35 cellular contexts compared by ENCODE assay signal in genomic region chr2:187825108-187825507, GRCh38.
"Had no signal": no experiment of that assay in that cellular context is flagged by ENCODE, and none has a peak within 500 bp of the region (broad histone marks: within the 10 kb centered on the region; RNA-seq: fewer than 3 reads in every experiment).

No MANE protein-coding gene starts in this region.

- H3K36me3 Mint-ChIP-seq: activated naive CD4-positive, alpha-beta T cell treated with anti-CD3 and anti-CD28 coated beads, Interleukin-2, amount 10 ng/mL, durations not matched to agents 7 days and 5 days; activated naive CD4-positive, alpha-beta T cell treated with anti-CD3 and anti-CD28 coated beads, Interleukin-2, amount 50 U/mL, for 24 hours; activated naive CD4-positive, alpha-beta T cell treated with anti-CD3 and anti-CD28 coated beads, Interleukin-2, amount 50 U/mL, for 72 hours; activated naive CD8-positive, alpha-beta T cell; activated naive CD8-positive, alpha-beta T cell treated with anti-CD3 and anti-CD28 coated beads for 36 hours; activated naive CD8-positive, alpha-beta T cell treated with anti-CD3 and anti-CD28 coated beads, Interleukin-2, amount 10 ng/mL, durations not matched to agents 7 days and 5 days; brain had no signal

- H3K27ac Mint-ChIP-seq: activated naive CD4-positive, alpha-beta T cell treated with anti-CD3 and anti-CD28 coated beads for 36 hours; activated naive CD4-positive, alpha-beta T cell treated with anti-CD3 and anti-CD28 coated beads, Interleukin-2, amount 10 ng/mL, durations not matched to agents 7 days and 5 days; activated naive CD4-positive, alpha-beta T cell treated with anti-CD3 and anti-CD28 coated beads, Interleukin-2, amount 50 U/mL, for 24 hours; activated naive CD4-positive, alpha-beta T cell treated with anti-CD3 and anti-CD28 coated beads, Interleukin-2, amount 50 U/mL, for 72 hours; activated naive CD8-positive, alpha-beta T cell; activated naive CD8-positive, alpha-beta T cell treated with anti-CD3 and anti-CD28 coated beads for 36 hours; activated naive CD8-positive, alpha-beta T cell treated with anti-CD3 and anti-CD28 coated beads, Interleukin-2, amount 10 ng/mL, durations not matched to agents 7 days and 5 days; activated naive CD8-positive, alpha-beta T cell treated with anti-CD3 and anti-CD28 coated beads, Interleukin-2, amount 50 U/mL, for 24 hours; activated T-cell treated with anti-CD3 and anti-CD28 coated beads, Interleukin-2, amount 50 U/mL, for 24 hours; activated T-cell treated with anti-CD3 and anti-CD28 coated beads, Interleukin-2, amount 50 U/mL, for 72 hours; activated T-helper 1 cell treated with anti-CD3 and anti-CD28 coated beads, Interleukin-12 subunit alpha, Interleukin-12 subunit beta, Interleukin-2, Interleukin-4 antibody, amounts not matched to agents 30 ng/mL and 10 ng/mL and 1 ng/mL, durations not matched to agents 14 hours and 24 hours and 36 hours; activated T-helper 17 cell treated with anti-CD3 and anti-CD28 coated beads, Interleukin-2, amount 50 U/mL, for 72 hours; activated T-helper 2 cell treated with anti-CD3 and anti-CD28 coated beads, Interferon-gamma antibody, Interleukin-2, Interleukin-4, amounts not matched to agents 10 μg/mL and 5 μg/mL and 100 μg/mL, durations not matched to agents 14 hours and 24 hours and 36 hours; brain had no signal

- H3K4me3 Mint-ChIP-seq: activated naive CD4-positive, alpha-beta T cell treated with anti-CD3 and anti-CD28 coated beads for 36 hours; activated naive CD4-positive, alpha-beta T cell treated with anti-CD3 and anti-CD28 coated beads, Interleukin-2, amount 10 ng/mL, durations not matched to agents 7 days and 5 days; activated naive CD4-positive, alpha-beta T cell treated with anti-CD3 and anti-CD28 coated beads, Interleukin-2, amount 50 U/mL, for 24 hours; activated naive CD8-positive, alpha-beta T cell; activated naive CD8-positive, alpha-beta T cell treated with anti-CD3 and anti-CD28 coated beads for 36 hours; activated naive CD8-positive, alpha-beta T cell treated with anti-CD3 and anti-CD28 coated beads, Interleukin-2, amount 10 ng/mL, durations not matched to agents 7 days and 5 days; activated naive CD8-positive, alpha-beta T cell treated with anti-CD3 and anti-CD28 coated beads, Interleukin-2, amount 50 U/mL, for 24 hours; activated T-cell treated with anti-CD3 and anti-CD28 coated beads, Interleukin-2, amount 50 U/mL, for 24 hours; activated T-cell treated with anti-CD3 and anti-CD28 coated beads, Interleukin-2, amount 50 U/mL, for 4 hours; activated T-cell treated with anti-CD3 and anti-CD28 coated beads, Interleukin-2, amount 50 U/mL, for 72 hours; activated T-helper 1 cell treated with anti-CD3 and anti-CD28 coated beads, Interleukin-12 subunit alpha, Interleukin-12 subunit beta, Interleukin-2, Interleukin-4 antibody, amounts not matched to agents 30 ng/mL and 10 ng/mL and 1 ng/mL, durations not matched to agents 14 hours and 24 hours and 36 hours; activated T-helper 17 cell treated with anti-CD3 and anti-CD28 coated beads, Interleukin-2, amount 50 U/mL, for 72 hours; brain; central memory CD8-positive, alpha-beta T cell had no signal

- ATAC-seq: activated naive CD4-positive, alpha-beta T cell treated with anti-CD3 and anti-CD28 coated beads, Interleukin-2, amount 50 U/mL, for 72 hours; activated naive CD8-positive, alpha-beta T cell treated with anti-CD3 and anti-CD28 coated beads, Interleukin-2, amount 50 U/mL, for 24 hours; activated T-cell treated with anti-CD3 and anti-CD28 coated beads, Interleukin-2, amount 50 U/mL, for 4 hours; activated T-cell treated with anti-CD3 and anti-CD28 coated beads, Interleukin-2, amount 50 U/mL, for 72 hours; activated T-helper 17 cell treated with anti-CD3 and anti-CD28 coated beads, Interleukin-2, amount 50 U/mL, for 72 hours; body of pancreas had no signal

- H3K4me1 Mint-ChIP-seq: activated naive CD4-positive, alpha-beta T cell treated with anti-CD3 and anti-CD28 coated beads, Interleukin-2, amount 10 ng/mL, durations not matched to agents 7 days and 5 days; activated naive CD4-positive, alpha-beta T cell treated with anti-CD3 and anti-CD28 coated beads, Interleukin-2, amount 50 U/mL, for 24 hours; activated naive CD8-positive, alpha-beta T cell treated with anti-CD3 and anti-CD28 coated beads for 36 hours; activated naive CD8-positive, alpha-beta T cell treated with anti-CD3 and anti-CD28 coated beads, Interleukin-2, amount 10 ng/mL, durations not matched to agents 7 days and 5 days; activated naive CD8-positive, alpha-beta T cell treated with anti-CD3 and anti-CD28 coated beads, Interleukin-2, amount 50 U/mL, for 24 hours; activated T-helper 17 cell treated with anti-CD3 and anti-CD28 coated beads, Interleukin-2, amount 50 U/mL, for 72 hours; central memory CD8-positive, alpha-beta T cell had no signal

- H3K9me3 Mint-ChIP-seq: activated naive CD4-positive, alpha-beta T cell treated with anti-CD3 and anti-CD28 coated beads, Interleukin-2, amount 10 ng/mL, durations not matched to agents 7 days and 5 days; activated naive CD4-positive, alpha-beta T cell treated with anti-CD3 and anti-CD28 coated beads, Interleukin-2, amount 50 U/mL, for 24 hours; activated naive CD8-positive, alpha-beta T cell treated with anti-CD3 and anti-CD28 coated beads for 36 hours; activated T-helper 1 cell treated with anti-CD3 and anti-CD28 coated beads, Interleukin-12 subunit alpha, Interleukin-12 subunit beta, Interleukin-2, Interleukin-4 antibody, amounts not matched to agents 30 ng/mL and 10 ng/mL and 1 ng/mL, durations not matched to agents 14 hours and 24 hours and 36 hours; activated T-helper 2 cell treated with anti-CD3 and anti-CD28 coated beads, Interferon-gamma antibody, Interleukin-2, Interleukin-4, amounts not matched to agents 10 μg/mL and 5 μg/mL and 100 μg/mL, durations not matched to agents 14 hours and 24 hours and 36 hours had no signal

- H3K27me3 Mint-ChIP-seq: activated naive CD4-positive, alpha-beta T cell treated with anti-CD3 and anti-CD28 coated beads, Interleukin-2, amount 10 ng/mL, durations not matched to agents 7 days and 5 days; activated naive CD4-positive, alpha-beta T cell treated with anti-CD3 and anti-CD28 coated beads, Interleukin-2, amount 50 U/mL, for 24 hours; activated naive CD8-positive, alpha-beta T cell treated with anti-CD3 and anti-CD28 coated beads for 36 hours; activated naive CD8-positive, alpha-beta T cell treated with anti-CD3 and anti-CD28 coated beads, Interleukin-2, amount 10 ng/mL, durations not matched to agents 7 days and 5 days; activated naive CD8-positive, alpha-beta T cell treated with anti-CD3 and anti-CD28 coated beads, Interleukin-2, amount 50 U/mL, for 24 hours; activated T-cell treated with anti-CD3 and anti-CD28 coated beads, Interleukin-2, amount 50 U/mL, for 24 hours; activated T-helper 17 cell treated with anti-CD3 and anti-CD28 coated beads, Interleukin-2, amount 50 U/mL, for 72 hours; brain; central memory CD8-positive, alpha-beta T cell had no signal

- DNase-seq: activated effector memory CD4-positive, alpha-beta T cell treated with anti-CD3 and anti-CD28 coated beads, Interleukin-2, amount 50 U/mL, for 16 hours; activated effector memory CD4-positive, alpha-beta T cell treated with Interleukin-2 at 50 U/mL for 16 hours; activated gamma-delta T cell; activated gamma-delta T cell treated with Interleukin-2 at 50 U/mL for 16 hours; activated naive CD4-positive, alpha-beta T cell; activated naive CD4-positive, alpha-beta T cell treated with anti-CD3 and anti-CD28 coated beads for 36 hours; activated naive CD4-positive, alpha-beta T cell treated with anti-CD3 and anti-CD28 coated beads, Interleukin-2, amount 10 ng/mL, durations not matched to agents 7 days and 5 days; activated naive CD4-positive, alpha-beta T cell treated with anti-CD3 and anti-CD28 coated beads, Interleukin-2, amount 50 U/mL, for 16 hours; activated naive CD4-positive, alpha-beta T cell treated with Interleukin-2 at 50 U/mL for 16 hours; activated naive CD8-positive, alpha-beta T cell treated with anti-CD3 and anti-CD28 coated beads for 36 hours; activated naive CD8-positive, alpha-beta T cell treated with anti-CD3 and anti-CD28 coated beads, Interleukin-2, amount 10 ng/mL, durations not matched to agents 7 days and 5 days; activated naive CD8-positive, alpha-beta T cell treated with anti-CD3 and anti-CD28 coated beads, Interleukin-2, amount 50 U/mL, for 24 hours; activated T-cell treated with anti-CD3 and anti-CD28 coated beads, Interleukin-2, amount 50 U/mL, for 1 hour; activated T-cell treated with anti-CD3 and anti-CD28 coated beads, Interleukin-2, amount 50 U/mL, for 24 hours; activated T-cell treated with anti-CD3 and anti-CD28 coated beads, Interleukin-2, amount 50 U/mL, for 4 hours; activated T-cell treated with anti-CD3 and anti-CD28 coated beads, Interleukin-2, amount 50 U/mL, for 48 hours; activated T-cell treated with anti-CD3 and anti-CD28 coated beads, Interleukin-2, amount 50 U/mL, for 72 hours; adrenal gland; amniotic stem cell; amygdala; anterior cingulate cortex; aorta; body of pancreas; brain microvascular endothelial cell; caudate nucleus; central memory CD4-positive, alpha-beta T cell; cerebellar nuclear complex had no signal
